8 cellular contexts compared by ENCODE assay signal in the genomic region with DNA sequence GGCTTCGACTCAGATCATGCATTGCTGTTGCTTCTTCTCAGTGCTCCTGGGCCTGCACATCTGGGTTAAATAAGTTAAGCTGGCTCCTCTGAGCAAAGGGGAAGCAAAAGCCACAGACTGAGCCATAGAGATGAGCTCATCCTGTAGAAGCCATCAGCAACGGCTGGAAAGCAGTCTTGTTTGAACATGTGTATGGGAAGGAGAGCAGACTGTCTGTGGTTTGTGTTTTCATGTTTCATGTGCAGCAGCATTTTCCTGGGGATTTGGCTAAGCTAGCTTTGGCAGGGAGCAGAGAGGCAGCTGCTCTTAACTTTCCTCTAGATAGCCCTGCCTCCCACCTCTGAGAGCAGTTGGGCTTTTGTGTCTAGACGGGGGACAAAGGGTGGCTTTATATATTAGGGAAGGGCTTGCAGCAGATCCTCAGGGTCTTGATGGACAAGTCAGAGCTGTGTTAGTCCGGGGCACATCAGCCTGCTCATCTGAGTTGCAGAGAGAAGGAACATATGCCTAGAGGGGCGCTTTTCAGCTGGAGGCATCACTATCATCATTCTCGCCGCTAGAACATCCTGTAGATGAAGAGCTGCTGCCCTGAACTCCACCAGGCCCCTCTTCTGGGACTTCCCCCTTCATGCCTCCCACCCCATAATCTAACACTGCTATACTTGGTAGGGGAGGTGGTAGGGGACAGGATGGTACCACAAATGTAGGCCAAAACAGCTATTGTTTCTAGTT. TPM values are rescaled to one million over a fixed set of nuclear protein-coding genes. Genes with fewer than 3 reads are reported as not detected.
DNase-seq lines count a peak whose midpoint lies in the region; ATAC-seq and TF ChIP-seq lines count a peak whose summit lies in the region.

No MANE protein-coding gene starts in this region.

- H3K27me3 Mint-ChIP-seq in mesothelial cell of epicardium (ENCODE audit: low read depth) = no peaks in the 10 kb centered on the region

- H3K4me1 ChIP-seq in OCI-LY3 (ENCODE audit: low read length) = peaks cover 32% of the 10 kb centered on the region
- peaks cover 6 to 7% of the 10 kb centered on the region in 2 donors for H3K4me1 ChIP-seq in breast epithelium
- H3K4me1 ChIP-seq in upper lobe of right lung = peaks cover 27% of the 10 kb centered on the region

- peaks cover 22% of the 10 kb centered on the region for H3K4me1 Mint-ChIP-seq in mesothelial cell of epicardium

- peaks cover 41% of the 10 kb centered on the region for H3K36me3 ChIP-seq in OCI-LY3 (replicated peaks; ENCODE audit: low read depth, low read length)
- no peaks in the 10 kb centered on the region for H3K36me3 ChIP-seq in breast epithelium
- H3K36me3 ChIP-seq in upper lobe of right lung = no peaks in the 10 kb centered on the region

- no peak for TF ChIP-seq CTCF in OCI-LY3 (IDR thresholded peaks at IDR 0.05; ENCODE audit: low read depth, low read length)
- no peak for TF ChIP-seq CTCF in breast epithelium (IDR thresholded peaks at IDR 0.05)
- no peak for TF ChIP-seq CTCF in mesothelial cell of epicardium (IDR thresholded peaks at IDR 0.05; ENCODE audit: unreplicated experiment)
- TF ChIP-seq CTCF in upper lobe of right lung (IDR thresholded peaks at IDR 0.05) = no peak

- peak; percentile 31 for DNase-seq in stimulated activated CD4-positive, alpha-beta T cell treated with anti-CD3 and anti-CD28 coated beads, Interleukin-1b, Interleukin-23, amount 100 ng/mL, for 48 hours
- no peak for DNase-seq in stimulated activated CD4-positive, alpha-beta T cell treated with anti-CD3 and anti-CD28 coated beads, Interleukin-12 subunit alpha, Interleukin-12 subunit beta, amount 100 ng/mL, for 4 hours
- peak; percentile 24 to 49 for DNase-seq in breast epithelium (ENCODE audit: low spot score in 2 of 2)
- DNase-seq in mesothelial cell of epicardium (ENCODE audit: low spot score in 2 of 2, unreplicated experiment in 2 of 2) = no peak
- DNase-seq in upper lobe of right lung = no peak
- no peak for DNase-seq in cerebellum (ENCODE audit: low spot score)

- H3K4me3 ChIP-seq in OCI-LY3 (ENCODE audit: low read length) (no peak overlapping the region), breast epithelium (peak overlapping the region; percentile 15 to 39 (median 24)), upper lobe of right lung (no peak overlapping the region)

- H3K27ac ChIP-seq in OCI-LY3 (ENCODE audit: low read length) (peak overlapping the region; percentile 50), breast epithelium (peak overlapping the region; percentile 80 to 93), upper lobe of right lung (peak overlapping the region; percentile 80)

- peak overlapping the region; percentile 94 for H3K27ac Mint-ChIP-seq in mesothelial cell of epicardium

- H3K79me2 ChIP-seq in OCI-LY3 (ENCODE audit: low read length) = peaks cover 53% of the 10 kb centered on the region

- H3K9me3 Mint-ChIP-seq in mesothelial cell of epicardium = peaks cover 13% of the 10 kb centered on the region

- H2AFZ ChIP-seq in OCI-LY3 (ENCODE audit: low read depth, low read length) = no peak overlapping the region

- ATAC-seq in HG02884 (IDR thresholded peaks at IDR 0.05; ENCODE audit: unreplicated experiment) (peak; percentile 89), upper lobe of right lung (peak; percentile 83)

- no peaks in the 10 kb centered on the region for H3K9me3 ChIP-seq in OCI-LY3 (ENCODE audit: insufficient read depth, low read length)
- H3K9me3 ChIP-seq in breast epithelium = no peaks in the 10 kb centered on the region
- H3K9me3 ChIP-seq in upper lobe of right lung = no peaks in the 10 kb centered on the region

- H3K4me2 ChIP-seq in OCI-LY3 (ENCODE audit: low read length) = peak overlapping the region; percentile 42

- TF ChIP-seq POLR2A in breast epithelium (IDR thresholded peaks at IDR 0.05) = no peak

- peaks cover 18% of the 10 kb centered on the region; the same call in 1 of the 2 replicates for H4K20me1 ChIP-seq in OCI-LY3 (ENCODE audit: insufficient read depth, low read length)

- no peak overlapping the region for H3K4me3 Mint-ChIP-seq in mesothelial cell of epicardium

- intact Hi-C loops in breast epithelium (cut with DNase I; ENCODE audit: low total_unique reads) (no loop called here), upper lobe of right lung (cut with DNase I) (no loop called here)

- H3K27me3 ChIP-seq in OCI-LY3 (ENCODE audit: low read depth, low read length) (no peaks in the 10 kb centered on the region), breast epithelium (no peaks in the 10 kb centered on the region), upper lobe of right lung (no peaks in the 10 kb centered on the region)

- H3K36me3 Mint-ChIP-seq in mesothelial cell of epicardium = peaks cover 18% of the 10 kb centered on the region

- H3K9ac ChIP-seq in OCI-LY3 (ENCODE audit: low read length) = peak overlapping the region; percentile 31; the same call in 1 of the 2 replicates

RNA-seq across cellular contexts. Expression of a gene that starts 14.9 kb away (rescaled TPM):
- total RNA-seq in breast epithelium = 10 to 100 TPM in 1 of 3 donors, 1 to 10 TPM in 2; 8.8 to 11.7 (median 9.6) TPM
- 8.1 to 9.1 TPM (median 8.8 TPM) in 3 replicates for total RNA-seq in mesothelial cell of epicardium
- total RNA-seq in upper lobe of right lung = 15.5 TPM
- 4.5 TPM for total RNA-seq in cerebellum

RNA-seq across cellular contexts. Expression of a gene that starts 35.9 kb away (rescaled TPM):
- total RNA-seq in breast epithelium = 10 to 100 TPM in 2 of 3 donors, 1 to 10 TPM in 1; 8.9 to 11.1 (median 10.9) TPM
- 9.2 to 10.2 TPM (median 10.0 TPM) in 3 replicates for total RNA-seq in mesothelial cell of epicardium
- total RNA-seq in upper lobe of right lung = 13.7 TPM
- 5.0 TPM for total RNA-seq in cerebellum

RNA-seq across cellular contexts. Expression of a gene that starts 36.7 kb away (rescaled TPM):
- total RNA-seq in breast epithelium (10 to 100 TPM; 17.6 to 36.2 (median 32.8) TPM), mesothelial cell of epicardium (15.6 to 17.4 TPM (median 16.4 TPM) in 3 replicates), upper lobe of right lung (39.2 TPM), cerebellum (13.7 TPM)

RNA-seq across cellular contexts. Expression of a gene that starts 49.9 kb away (rescaled TPM):
- total RNA-seq in breast epithelium = 10 to 100 TPM; 13.1 to 23.3 (median 16.6) TPM
- total RNA-seq in mesothelial cell of epicardium = 44.5 to 50.7 TPM (median 48.6 TPM) in 3 replicates
- total RNA-seq in upper lobe of right lung = 14.8 TPM
- 22.0 TPM for total RNA-seq in cerebellum

RNA-seq across cellular contexts. Expression of a gene that starts 50.1 kb away (rescaled TPM):
- total RNA-seq in breast epithelium = 10 to 100 TPM; 75.2 to 90.6 (median 84.9) TPM
- total RNA-seq in mesothelial cell of epicardium = 85.7 to 90.9 TPM (median 86.7 TPM) in 3 replicates
- total RNA-seq in upper lobe of right lung = 120 TPM
- total RNA-seq in cerebellum = 18.0 TPM

Comparison
In these comparisons a context has a peak if more than half of its experiments do, and no peak if none do; other contexts are left out.
1. DNase-seq: peak in stimulated activated CD4-positive, alpha-beta T cell treated with anti-CD3 and anti-CD28 coated beads, Interleukin-1b, Interleukin-23, amount 100 ng/mL, for 48 hours (single experiment) and breast epithelium (2 of 2); none in stimulated activated CD4-positive, alpha-beta T cell treated with anti-CD3 and anti-CD28 coated beads, Interleukin-12 subunit alpha, Interleukin-12 subunit beta, amount 100 ng/mL, for 4 hours (single experiment), mesothelial cell of epicardium (0 of 2), upper lobe of right lung (single experiment) and cerebellum (single experiment).
2. H3K4me3 ChIP-seq: peak in breast epithelium (3 of 3); none in OCI-LY3 (single experiment) and upper lobe of right lung (single experiment).
3. Peak in every context shown above with its lines, with median percentiles within 50 percentile points of each other: H3K27ac ChIP-seq.